8 cellular contexts compared by ENCODE assay signal in genomic region chr19:17205237-17206140, GRCh38. TPM values are rescaled to one million over a fixed set of nuclear protein-coding genes. Genes with fewer than 3 reads are reported as not detected.
DNase-seq lines count a peak whose midpoint lies in the region; ATAC-seq and TF ChIP-seq lines count a peak whose summit lies in the region.

No MANE protein-coding gene starts in this region.

- H3K36me3 ChIP-seq in breast epithelium = no peaks in the 10 kb centered on the region

- no peak for ATAC-seq in HG02623 (IDR thresholded peaks at IDR 0.05; ENCODE audit: unreplicated experiment)

- intact Hi-C loops in breast epithelium (cut with DNase I; ENCODE audit: low total_unique reads) = no loop called here

- H3K4me1 ChIP-seq in breast epithelium = no peaks in the 10 kb centered on the region

- H3K27ac ChIP-seq in breast epithelium = no peak overlapping the region

- no peak overlapping the region for H3K4me3 ChIP-seq in breast epithelium

- TF ChIP-seq POLR2A in breast epithelium (IDR thresholded peaks at IDR 0.05) = no peak

- peak in 2 of 3 donors; percentile 66 to 69 for TF ChIP-seq CTCF in breast epithelium (IDR thresholded peaks at IDR 0.05)

- DNase-seq in COLO668 (lab: John Stamatoyannopoulos, UW; ENCODE audit: unreplicated experiment) (peak; percentile 65), HuH-7 (ENCODE audit: low spot score) (peak; percentile 80), UCSD-AML1 (lab: John Stamatoyannopoulos, UW; ENCODE audit: unreplicated experiment) (peak; percentile 51), breast epithelium (ENCODE audit: low spot score in 2 of 2) (peak; percentile 60 to 71), left kidney (ENCODE audit: low read depth, low spot score) (peak; percentile 78), DMS153 treated with DMSO at 0.1 percent for 48 hours (lab: John Stamatoyannopoulos, UW; ENCODE audit: unreplicated experiment) (no peak)
- peak; percentile 19 to 49 (median 38) for DNase-seq in stimulated activated CD4-positive, alpha-beta T cell treated with anti-CD3 and anti-CD28 coated beads, TNF-alpha, amount 100 ng/mL, for 4 hours (ENCODE audit: low read depth in 3 of 3)

- H3K27me3 ChIP-seq in breast epithelium = no peaks in the 10 kb centered on the region

- no peaks in the 10 kb centered on the region for H3K9me3 ChIP-seq in breast epithelium

RNA-seq across cellular contexts. Expression of gene USE1, which starts 9.7 kb away (rescaled TPM):
- total RNA-seq in breast epithelium = 10 to 100 TPM; 15.5 to 29.0 (median 27.5) TPM

RNA-seq across cellular contexts. Expression of gene OCEL1, which starts 20.5 kb away (rescaled TPM):
- 10 to 100 TPM in 1 of 3 donors, 1 to 10 TPM in 2; 8.8 to 13.8 (median 9.4) TPM for total RNA-seq in breast epithelium

RNA-seq across cellular contexts. Expression of gene NR2F6, which starts 40.2 kb away (rescaled TPM):
- 10 to 100 TPM; 23.2 to 52.4 (median 34.7) TPM for total RNA-seq in breast epithelium

RNA-seq across cellular contexts. Expression of gene USHBP1, which starts 59.1 kb away (rescaled TPM):
- total RNA-seq in breast epithelium = 1 to 10 TPM; 5.8 to 8.8 (median 7.0) TPM
